ENCODE assay signal across 13 cellular contexts in genomic region chr1:54282101-54282847, GRCh38.
DNase-seq lines count a peak whose midpoint lies in the region; ATAC-seq and TF ChIP-seq lines count a peak whose summit lies in the region.
"Had no signal": no experiment of that assay in that cellular context is flagged by ENCODE, and none has a peak within 500 bp of the region (broad histone marks: within the 10 kb centered on the region; RNA-seq: fewer than 3 reads in every experiment).

No MANE protein-coding gene starts in this region.

- H3K4me1 ChIP-seq in effector memory CD4-positive, alpha-beta T cell (ENCODE audit: control insufficient read depth, insufficient read depth, low read length, poor library complexity, severe bottlenecking): peaks cover 19% of the 10 kb centered on the region
- H3K4me1 ChIP-seq in Karpas-422 (ENCODE audit: low read length): no peaks in the 10 kb centered on the region
- peaks cover 27% of the 10 kb centered on the region for H3K4me1 ChIP-seq in hepatocyte (ENCODE audit: insufficient read depth)

- no peaks in the 10 kb centered on the region for H3K79me2 ChIP-seq in Karpas-422 (ENCODE audit: low read length)
- peaks cover 84% of the 10 kb centered on the region for H3K79me2 ChIP-seq in hepatocyte

- H3K27me3 ChIP-seq in effector memory CD4-positive, alpha-beta T cell (replicated peaks; ENCODE audit: control insufficient read depth, insufficient read depth, low read length, poor library complexity, severe bottlenecking): no peaks in the 10 kb centered on the region
- H3K27me3 ChIP-seq in Karpas-422 (ENCODE audit: low read length): no peaks in the 10 kb centered on the region
- H3K27me3 ChIP-seq in hepatocyte: no peaks in the 10 kb centered on the region

- H3K4me3 ChIP-seq in effector memory CD4-positive, alpha-beta T cell (ENCODE audit: insufficient read depth, low read depth, low read length, poor library complexity, severe bottlenecking): no peak overlapping the region
- no peak overlapping the region for H3K4me3 ChIP-seq in Karpas-422 (ENCODE audit: low read length)
- no peak overlapping the region for H3K4me3 ChIP-seq in hepatocyte
- H3K4me3 ChIP-seq: GM12878 had no signal

- intact Hi-C loops in activated CD4-positive, alpha-beta T cell treated with anti-CD3 and anti-CD28 coated beads for 36 hours (cut with DNase I, micrococcal nuclease): loop anchor here in 1 of 2 experiments (10.0 kb wide), 1 partner anchor 73 kb away; no protein-coding TSS in a partner anchor

- H3K27ac Mint-ChIP-seq in activated CD4-positive, alpha-beta T cell treated with anti-CD3 and anti-CD28 coated beads for 36 hours: peak overlapping the region; percentile 69
- H3K27ac Mint-ChIP-seq in stimulated activated effector memory CD8-positive, alpha-beta T cell treated with anti-CD3 and anti-CD28 coated beads, Interleukin-12 subunit alpha, Interleukin-12 subunit beta, amount 100 ng/mL, for 72 hours: peak overlapping the region; percentile 83

- H3K9me2 ChIP-seq in Karpas-422 (replicated peaks; ENCODE audit: insufficient read depth, low read length) (no peaks in the 10 kb centered on the region), hepatocyte (replicated peaks; ENCODE audit: insufficient read depth) (no peaks in the 10 kb centered on the region)

- no peak overlapping the region for H3K4me3 Mint-ChIP-seq in activated CD4-positive, alpha-beta T cell treated with anti-CD3 and anti-CD28 coated beads for 36 hours
- no peak overlapping the region for H3K4me3 Mint-ChIP-seq in stimulated activated effector memory CD8-positive, alpha-beta T cell treated with anti-CD3 and anti-CD28 coated beads, Interleukin-12 subunit alpha, Interleukin-12 subunit beta, amount 100 ng/mL, for 72 hours

- 92% methylated on average over 16 of the region's 16 CpGs for WGBS in hepatocyte (ENCODE audit: low lambda C conversion rate, missing lambda C conversion rate)

- H3K36me3 Mint-ChIP-seq in activated CD4-positive, alpha-beta T cell treated with anti-CD3 and anti-CD28 coated beads for 36 hours (ENCODE audit: low read depth): peaks cover 6% of the 10 kb centered on the region
- peaks cover 16% of the 10 kb centered on the region for H3K36me3 Mint-ChIP-seq in stimulated activated effector memory CD8-positive, alpha-beta T cell treated with anti-CD3 and anti-CD28 coated beads, Interleukin-12 subunit alpha, Interleukin-12 subunit beta, amount 100 ng/mL, for 72 hours

- H3K27ac ChIP-seq in effector memory CD4-positive, alpha-beta T cell (ENCODE audit: insufficient read depth, low read length, poor library complexity, severe bottlenecking): peak overlapping the region; percentile 13
- no peak overlapping the region for H3K27ac ChIP-seq in Karpas-422 (ENCODE audit: low read length)
- no peak overlapping the region for H3K27ac ChIP-seq in hepatocyte
- H3K27ac ChIP-seq: C4-2B had no signal

- H3K9ac ChIP-seq in Karpas-422 (ENCODE audit: low read length): no peak overlapping the region

- no peaks in the 10 kb centered on the region for H4K20me1 ChIP-seq in Karpas-422 (ENCODE audit: insufficient read depth, low read depth, low read length)
- H4K20me1 ChIP-seq in hepatocyte (ENCODE audit: insufficient read depth, poor library complexity, severe bottlenecking): peaks cover 34% of the 10 kb centered on the region

- H3K36me3 ChIP-seq in effector memory CD4-positive, alpha-beta T cell (ENCODE audit: control insufficient read depth, insufficient read depth, low read length): peaks cover 5% of the 10 kb centered on the region
- H3K36me3 ChIP-seq in Karpas-422 (ENCODE audit: insufficient read depth, low read length) (no peaks in the 10 kb centered on the region), hepatocyte (replicated peaks; ENCODE audit: insufficient read depth, low read depth) (no peaks in the 10 kb centered on the region)

- TF ChIP-seq CTCF in hepatocyte (IDR thresholded peaks at IDR 0.05; ENCODE audit: poor library complexity): no peak

- H3K9me3 ChIP-seq in effector memory CD4-positive, alpha-beta T cell (ENCODE audit: control insufficient read depth, low read length): no peaks in the 10 kb centered on the region
- H3K9me3 ChIP-seq in Karpas-422 (ENCODE audit: low read length): no peaks in the 10 kb centered on the region
- H3K9me3 ChIP-seq in hepatocyte (ENCODE audit: low read depth): no peaks in the 10 kb centered on the region

- H3K4me1 Mint-ChIP-seq in activated CD4-positive, alpha-beta T cell treated with anti-CD3 and anti-CD28 coated beads for 36 hours: peaks cover 76% of the 10 kb centered on the region
- peaks cover 73% of the 10 kb centered on the region for H3K4me1 Mint-ChIP-seq in stimulated activated effector memory CD8-positive, alpha-beta T cell treated with anti-CD3 and anti-CD28 coated beads, Interleukin-12 subunit alpha, Interleukin-12 subunit beta, amount 100 ng/mL, for 72 hours

- ATAC-seq in activated CD4-positive, alpha-beta T cell treated with anti-CD3 and anti-CD28 coated beads for 36 hours: no peak
- ATAC-seq in stimulated activated effector memory CD8-positive, alpha-beta T cell treated with anti-CD3 and anti-CD28 coated beads, Interleukin-12 subunit alpha, Interleukin-12 subunit beta, amount 100 ng/mL, for 72 hours: no peak
- no peak for ATAC-seq in HG02840 (IDR thresholded peaks at IDR 0.05; ENCODE audit: low FRiP score, unreplicated experiment)
- ATAC-seq: GM12878 had no signal

- DNase-seq in activated CD4-positive, alpha-beta T cell treated with anti-CD3 and anti-CD28 coated beads for 36 hours: no peak
- DNase-seq in activated CD4-positive, alpha-beta T cell treated with anti-CD3 and anti-CD28 coated beads, Interleukin-2, amount 50 U/mL, for 48 hours: no peak
- peak; percentile 23 for DNase-seq in NCI-H69 (lab: John Stamatoyannopoulos, UW)
- no peak for DNase-seq in effector memory CD4-positive, alpha-beta T cell
- DNase-seq in stimulated activated effector memory CD8-positive, alpha-beta T cell treated with anti-CD3 and anti-CD28 coated beads, Interleukin-12 subunit alpha, Interleukin-12 subunit beta, amount 100 ng/mL, for 72 hours (ENCODE audit: low spot score in 2 of 2): no peak
- no peak for DNase-seq in Karpas-422
- no peak for DNase-seq in hepatocyte (ENCODE audit: low spot score)
- DNase-seq: hypothalamus; NCI-H446 treated with DMSO at 0.1 percent for 48 hours; stimulated activated naive CD4-positive, alpha-beta T cell treated with Interleukin-2 at 50 U/mL for 16 hours had no signal

- no peaks in the 10 kb centered on the region for H3K9me3 Mint-ChIP-seq in activated CD4-positive, alpha-beta T cell treated with anti-CD3 and anti-CD28 coated beads for 36 hours (ENCODE audit: low read depth)
- no peaks in the 10 kb centered on the region for H3K9me3 Mint-ChIP-seq in stimulated activated effector memory CD8-positive, alpha-beta T cell treated with anti-CD3 and anti-CD28 coated beads, Interleukin-12 subunit alpha, Interleukin-12 subunit beta, amount 100 ng/mL, for 72 hours

- no peak overlapping the region for H2AFZ ChIP-seq in Karpas-422 (ENCODE audit: low read length)
- H2AFZ ChIP-seq in hepatocyte: no peak overlapping the region

- CTCF ChIA-PET in activated CD4-positive, alpha-beta T cell treated with anti-CD3 and anti-CD28 coated beads for 36 hours (lab: Charles Lee): no interaction called here

- POLR2A ChIA-PET in activated CD4-positive, alpha-beta T cell treated with anti-CD3 and anti-CD28 coated beads for 36 hours (lab: Charles Lee): no interaction called here

- no peak overlapping the region for H3K4me2 ChIP-seq in Karpas-422 (ENCODE audit: low read depth, low read length, poor library complexity, severe bottlenecking)
- no peak overlapping the region for H3K4me2 ChIP-seq in hepatocyte

- H3K27me3 Mint-ChIP-seq in activated CD4-positive, alpha-beta T cell treated with anti-CD3 and anti-CD28 coated beads for 36 hours: no peaks in the 10 kb centered on the region
